7 cellular contexts compared by ENCODE assay signal in the genomic region with DNA sequence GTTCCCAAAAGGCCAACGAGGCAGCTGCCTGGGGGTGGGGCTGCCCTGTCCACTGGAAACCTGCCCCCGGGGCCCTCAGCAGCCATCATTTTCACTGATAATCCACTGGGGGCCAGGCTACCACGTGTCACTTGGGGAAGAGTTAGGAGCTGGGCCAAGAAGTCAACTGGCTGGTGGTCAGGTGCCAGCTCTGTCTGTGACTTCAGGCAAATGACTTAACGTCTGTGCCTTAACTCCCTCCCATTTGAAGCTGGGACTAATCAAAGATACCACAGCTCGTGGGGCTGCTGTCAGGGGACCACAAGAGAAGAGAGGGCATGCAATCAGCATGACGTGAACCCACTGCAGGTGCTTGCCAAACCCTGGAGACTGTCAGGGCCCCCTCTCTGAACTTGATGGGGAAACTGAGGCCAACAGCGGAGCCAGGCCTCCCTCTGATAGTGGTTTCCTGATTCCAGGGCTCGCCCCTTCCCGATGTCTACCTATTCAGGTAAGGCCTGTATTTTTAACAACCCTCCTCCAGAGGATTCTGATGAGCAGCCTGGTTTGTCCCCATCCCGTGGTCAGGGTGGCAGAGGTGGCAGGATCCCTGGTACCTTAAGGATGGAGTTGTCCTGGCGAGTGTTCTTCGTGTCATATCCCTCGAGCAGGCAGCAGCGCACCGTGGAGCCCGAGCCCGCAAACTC. TPM values are rescaled to one million over a fixed set of nuclear protein-coding genes. Genes with fewer than 3 reads are reported as not detected.
DNase-seq lines count a peak whose midpoint lies in the region; ATAC-seq and TF ChIP-seq lines count a peak whose summit lies in the region.
"Had no signal": no experiment of that assay in that cellular context is flagged by ENCODE, and none has a peak within 500 bp of the region (broad histone marks: within the 10 kb centered on the region; RNA-seq: fewer than 3 reads in every experiment).

No MANE protein-coding gene starts in this region.

- H3K4me3 ChIP-seq in right cardiac atrium (ENCODE audit: low read length): no peak overlapping the region
- peak overlapping the region; percentile 9 to 34 (median 22) for H3K4me3 ChIP-seq in tibial nerve

- H3K4me1 Mint-ChIP-seq in activated naive CD4-positive, alpha-beta T cell treated with anti-CD3 and anti-CD28 coated beads, Interleukin-2, amount 50 U/mL, for 24 hours: peaks cover 69% of the 10 kb centered on the region
- H3K4me1 Mint-ChIP-seq in CD14-positive monocyte: no peaks in the 10 kb centered on the region

- no peak overlapping the region for H3K4me3 Mint-ChIP-seq in activated naive CD4-positive, alpha-beta T cell treated with anti-CD3 and anti-CD28 coated beads, Interleukin-2, amount 50 U/mL, for 24 hours
- no peak overlapping the region for H3K4me3 Mint-ChIP-seq in CD14-positive monocyte

- no peaks in the 10 kb centered on the region for H3K9me3 Mint-ChIP-seq in activated naive CD4-positive, alpha-beta T cell treated with anti-CD3 and anti-CD28 coated beads, Interleukin-2, amount 50 U/mL, for 24 hours
- H3K9me3 Mint-ChIP-seq in CD14-positive monocyte: peaks cover 0 to 1% (median 0%) of the 10 kb centered on the region in 7 donors

- ATAC-seq in right cardiac atrium: peak in 1 of 2 donors; percentile 6
- no peak for ATAC-seq in GM18858 (IDR thresholded peaks at IDR 0.05; ENCODE audit: unreplicated experiment)

- peaks cover 3% of the 10 kb centered on the region for H3K36me3 Mint-ChIP-seq in activated naive CD4-positive, alpha-beta T cell treated with anti-CD3 and anti-CD28 coated beads, Interleukin-2, amount 50 U/mL, for 24 hours
- H3K36me3 Mint-ChIP-seq in CD14-positive monocyte: peaks cover 2 to 5% of the 10 kb centered on the region in 2 donors

- peaks cover 0 to 16% (median 0%) of the 10 kb centered on the region in 3 donors for H3K36me3 ChIP-seq in tibial nerve

- no peak for TF ChIP-seq POLR2A in tibial nerve (IDR thresholded peaks at IDR 0.05)

- H3K4me1 ChIP-seq in right cardiac atrium (ENCODE audit: control insufficient read depth, insufficient read depth, low read length) (peaks cover 17% of the 10 kb centered on the region), tibial nerve (peaks cover 0 to 98% (median 58%) of the 10 kb centered on the region in 4 donors)

- TF ChIP-seq EP300 in tibial nerve (IDR thresholded peaks at IDR 0.05): no peak

- H3K27me3 Mint-ChIP-seq in activated naive CD4-positive, alpha-beta T cell treated with anti-CD3 and anti-CD28 coated beads, Interleukin-2, amount 50 U/mL, for 24 hours: no peaks in the 10 kb centered on the region
- H3K27me3 Mint-ChIP-seq in CD14-positive monocyte (ENCODE audit: low read depth in 3 of 3): peaks cover 0 to 1% (median 0%) of the 10 kb centered on the region in 3 donors

- H3K9me3 ChIP-seq in right cardiac atrium (ENCODE audit: control insufficient read depth, low read length): no peaks in the 10 kb centered on the region
- no peaks in the 10 kb centered on the region for H3K9me3 ChIP-seq in tibial nerve

- no peak for DNase-seq in activated naive CD4-positive, alpha-beta T cell treated with Interleukin-2 at 50 U/mL for 16 hours
- DNase-seq in right cardiac atrium: peak; percentile 39 to 65 (median 64)
- no peak for DNase-seq in tibial nerve (ENCODE audit: low spot score in 2 of 2)
- DNase-seq in CD14-positive monocyte (ENCODE audit: low spot score): no peak
- DNase-seq: activated CD4-positive, CD25-positive, alpha-beta regulatory T cell treated with anti-CD3 and anti-CD28 coated beads, Interleukin-2, amount 50 U/mL, for 72 hours had no signal

- TF ChIP-seq CTCF in tibial nerve (IDR thresholded peaks at IDR 0.05) (no peak), CD14-positive monocyte (IDR thresholded peaks at IDR 0.05) (no peak)

- peak overlapping the region; percentile 92 for H3K27ac Mint-ChIP-seq in activated naive CD4-positive, alpha-beta T cell treated with anti-CD3 and anti-CD28 coated beads, Interleukin-2, amount 50 U/mL, for 24 hours
- H3K27ac Mint-ChIP-seq in CD14-positive monocyte: no peak overlapping the region

- intact Hi-C loops in right cardiac atrium (cut with DNase I) (loop anchor here in 2 of 4 donors (10.0 kb wide), 1 partner anchor 165 kb away; no protein-coding TSS in a partner anchor), CD14-positive monocyte (cut with micrococcal nuclease) (loop anchor here in 1 of 2 donors (10.0 kb wide), 1 partner anchor 135 kb away; no protein-coding TSS in a partner anchor)

- 56% methylated on average over 17 of the region's 17 CpGs for WGBS in right cardiac atrium
- 40 to 45% methylated on average over 17 of the region's 17 CpGs for WGBS in tibial nerve, 2 donors

- H3K27ac ChIP-seq in right cardiac atrium (ENCODE audit: low read length) (peak overlapping the region; percentile 55), tibial nerve (peak overlapping the region; percentile 76 to 99 (median 90))

- H3K27me3 ChIP-seq in right cardiac atrium (ENCODE audit: control insufficient read depth, insufficient read depth) (no peaks in the 10 kb centered on the region), tibial nerve (no peaks in the 10 kb centered on the region)

RNA-seq across cellular contexts. Expression of a gene that starts 12.3 kb away (rescaled TPM):
- total RNA-seq in right cardiac atrium (10 to 100 TPM; 13.6 to 20.0 (median 16.0) TPM), tibial nerve (10 to 100 TPM in 3 of 4 donors, 1 to 10 TPM in 1; 9.0 to 21.9 (median 14.7) TPM)
- polyA plus RNA-seq in right cardiac atrium (16.4 TPM), CD14-positive monocyte (10 to 100 TPM; 25.4 to 28.7 TPM)

RNA-seq across cellular contexts. Expression of a gene that starts 19.4 kb away (rescaled TPM):
- total RNA-seq in right cardiac atrium (1 to 10 TPM in 1 of 4 donors, under 1 TPM in 1, not detected in 2; 0.29 to 1.3 TPM), tibial nerve (under 1 TPM in 1 of 4 donors, not detected in 3; 0.59 TPM)
- polyA plus RNA-seq in right cardiac atrium (0.29 TPM), CD14-positive monocyte (under 1 TPM; 0.31 to 0.57 TPM)

RNA-seq across cellular contexts. Expression of a gene that starts 30.8 kb away (rescaled TPM):
- total RNA-seq in right cardiac atrium (10 to 100 TPM; 23.1 to 35.1 (median 31.6) TPM), tibial nerve (10 to 100 TPM; 33.9 to 53.8 (median 50.2) TPM)
- polyA plus RNA-seq in right cardiac atrium (12.7 TPM), CD14-positive monocyte (1 to 10 TPM in 1 of 2 donors, under 1 TPM in 1; 0.86 to 2.3 TPM)

RNA-seq across cellular contexts. Expression of a gene that starts 33.1 kb away (rescaled TPM):
- total RNA-seq in right cardiac atrium (10 to 100 TPM; 26.3 to 36.7 (median 32.3) TPM), tibial nerve (10 to 100 TPM; 23.9 to 70.5 (median 37.0) TPM)
- polyA plus RNA-seq in right cardiac atrium (24.3 TPM), CD14-positive monocyte (10 to 100 TPM in 1 of 2 donors, 1 to 10 TPM in 1; 8.9 to 10.3 TPM)

RNA-seq across cellular contexts. Expression of a gene that starts 50.6 kb away (rescaled TPM):
- total RNA-seq in right cardiac atrium (10 to 100 TPM; 60.1 to 73.7 (median 65.2) TPM), tibial nerve (100 to 1,000 TPM; 108 to 193 (median 172) TPM)
- polyA plus RNA-seq in right cardiac atrium (55.9 TPM), CD14-positive monocyte (10 to 100 TPM in 1 of 2 donors, 1 to 10 TPM in 1; 8.2 to 12.0 TPM)

Comparison
In these comparisons a context has a peak if more than half of its experiments do, and no peak if none do; other contexts are left out.
1. DNase-seq: peak in right cardiac atrium (3 of 3); none in activated naive CD4-positive, alpha-beta T cell treated with Interleukin-2 at 50 U/mL for 16 hours (single experiment), tibial nerve (0 of 2) and CD14-positive monocyte (single experiment).